Comparison of ENCODE assay signal across 8 cellular contexts in the genomic region with DNA sequence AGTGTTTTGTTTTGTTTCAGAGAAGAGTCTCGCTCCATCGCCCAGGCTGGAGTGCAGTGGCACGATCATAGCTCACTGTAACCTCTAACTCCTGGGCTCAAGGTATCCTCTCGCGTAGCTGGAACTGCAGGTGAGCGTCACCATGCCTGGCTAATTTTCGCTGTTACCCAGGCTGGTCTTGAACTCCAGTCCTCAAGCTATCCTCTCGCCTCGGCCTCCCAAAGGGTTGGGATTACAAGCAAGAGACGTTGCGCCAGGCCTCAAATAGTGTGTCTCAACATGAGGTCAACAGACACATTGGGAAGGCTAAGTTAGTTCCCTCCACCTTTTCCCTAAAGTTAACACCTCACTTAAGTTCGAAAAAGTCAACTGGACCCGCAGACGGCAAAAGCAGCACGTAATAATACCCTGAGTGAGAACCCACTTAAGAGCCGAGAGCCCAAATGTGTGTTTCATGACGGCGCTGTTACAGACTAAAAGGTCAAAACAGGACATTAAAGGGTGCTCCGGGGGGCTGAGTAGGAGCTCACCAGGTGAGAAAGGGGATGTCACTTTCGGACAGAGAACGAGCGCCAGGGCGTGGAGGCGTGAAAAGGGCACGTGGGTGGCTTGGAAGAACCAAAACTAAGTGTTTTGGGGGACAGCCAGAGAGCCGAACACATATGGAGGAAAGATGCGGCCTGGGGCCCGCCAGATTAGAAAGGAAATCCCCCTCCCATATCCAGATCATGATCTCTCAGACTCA. TPM values are rescaled to one million over a fixed set of nuclear protein-coding genes. Genes with fewer than 3 reads are reported as not detected.
DNase-seq lines count a peak whose midpoint lies in the region; ATAC-seq lines count a peak whose summit lies in the region.

No MANE protein-coding gene starts in this region.

- H3K27ac ChIP-seq in HUES6 (ENCODE audit: low read depth, low read length): peak overlapping the region; percentile 98; the same call in 1 of the 2 replicates
- H3K27ac ChIP-seq in right cardiac atrium (ENCODE audit: low read length): peak overlapping the region; percentile 83
- peak overlapping the region; percentile 94 for H3K27ac ChIP-seq in skeletal muscle tissue (ENCODE audit: low read depth, low read length)

- H3K4me1 ChIP-seq in HUES6 (ENCODE audit: control insufficient read depth, insufficient read depth, low read length) (peaks cover 24% of the 10 kb centered on the region), right cardiac atrium (ENCODE audit: control insufficient read depth, insufficient read depth, low read length) (peaks cover 9% of the 10 kb centered on the region), skeletal muscle tissue (ENCODE audit: control insufficient read depth in 3 of 3, insufficient read depth in 3 of 3, low read length in 3 of 3) (peaks cover 39 to 58% (median 42%) of the 10 kb centered on the region in 3 donors)

- H3K27me3 ChIP-seq in HUES6 (ENCODE audit: control insufficient read depth, insufficient read depth, low read length) (no peaks in the 10 kb centered on the region), right cardiac atrium (ENCODE audit: control insufficient read depth, insufficient read depth) (no peaks in the 10 kb centered on the region), skeletal muscle tissue (ENCODE audit: control insufficient read depth in 3 of 3, insufficient read depth in 3 of 3, low read length in 3 of 3) (no peaks in the 10 kb centered on the region)

- no peaks in the 10 kb centered on the region for H3K9me3 Mint-ChIP-seq in activated T-helper 17 cell treated with anti-CD3 and anti-CD28 coated beads, Interleukin-2, amount 50 U/mL, for 72 hours

- 28% methylated on average over 28 of the region's 28 CpGs for whole genome bisulfite sequencing in right cardiac atrium

- H3K4me3 ChIP-seq in HUES6 (ENCODE audit: low read depth, low read length) (peak overlapping the region; percentile 88), right cardiac atrium (ENCODE audit: low read length) (peak overlapping the region; percentile 82), skeletal muscle tissue (ENCODE audit: low read length in 3 of 3) (peak overlapping the region; percentile 96 to 99 (median 98))

- no peaks in the 10 kb centered on the region for H3K9me3 ChIP-seq in HUES6 (ENCODE audit: control insufficient read depth, insufficient read depth, low read depth, low read length)
- H3K9me3 ChIP-seq in right cardiac atrium (ENCODE audit: control insufficient read depth, low read length): no peaks in the 10 kb centered on the region
- H3K9me3 ChIP-seq in skeletal muscle tissue (ENCODE audit: control insufficient read depth in 3 of 3, low read length in 3 of 3): no peaks in the 10 kb centered on the region

- peak overlapping the region; percentile 92 for H3K4me3 Mint-ChIP-seq in activated T-helper 17 cell treated with anti-CD3 and anti-CD28 coated beads, Interleukin-2, amount 50 U/mL, for 72 hours

- intact Hi-C loops in right cardiac atrium (cut with DNase I): no loop called here

- H3K27me3 Mint-ChIP-seq in activated T-helper 17 cell treated with anti-CD3 and anti-CD28 coated beads, Interleukin-2, amount 50 U/mL, for 72 hours: no peaks in the 10 kb centered on the region

- H3K36me3 ChIP-seq in HUES6 (ENCODE audit: control insufficient read depth, insufficient read depth, low read length) (peaks cover 26% of the 10 kb centered on the region), skeletal muscle tissue (ENCODE audit: control insufficient read depth in 3 of 3, insufficient read depth in 3 of 3, low read length in 3 of 3) (peaks cover 0 to 15% (median 4%) of the 10 kb centered on the region in 3 donors)

- peak; percentile 42 for ATAC-seq in GM21515 (IDR thresholded peaks at IDR 0.05; ENCODE audit: unreplicated experiment)
- peak; percentile 52 for ATAC-seq in activated T-helper 17 cell treated with anti-CD3 and anti-CD28 coated beads, Interleukin-2, amount 50 U/mL, for 72 hours (replicated peaks)
- peak in 1 of 2 donors; percentile 52 for ATAC-seq in right cardiac atrium

- H3K36me3 Mint-ChIP-seq in activated T-helper 17 cell treated with anti-CD3 and anti-CD28 coated beads, Interleukin-2, amount 50 U/mL, for 72 hours (ENCODE audit: low read depth): peaks cover 57% of the 10 kb centered on the region

- H3K9ac ChIP-seq in HUES6 (ENCODE audit: low read length) (peak overlapping the region; percentile 99), skeletal muscle tissue (ENCODE audit: low read depth in 1 of 3, low read length in 3 of 3) (peak overlapping the region; percentile 99)

- peaks cover 43% of the 10 kb centered on the region for H3K4me1 Mint-ChIP-seq in activated T-helper 17 cell treated with anti-CD3 and anti-CD28 coated beads, Interleukin-2, amount 50 U/mL, for 72 hours

- DNase-seq in DMS53 (lab: John Stamatoyannopoulos, UW) (peak; percentile 83), DMS53 treated with DMSO at 0.1 percent for 48 hours (lab: John Stamatoyannopoulos, UW; ENCODE audit: unreplicated experiment) (no peak), right cardiac atrium (peak in 2 of 3 donors; percentile 34 to 45), NCI-H2107 (lab: John Stamatoyannopoulos, UW) (no peak)

- peak overlapping the region; percentile 95 for H3K27ac Mint-ChIP-seq in activated T-helper 17 cell treated with anti-CD3 and anti-CD28 coated beads, Interleukin-2, amount 50 U/mL, for 72 hours

RNA-seq across cellular contexts. Expression of gene TTI1, which starts 0.5 kb away (rescaled TPM):
- 10 to 100 TPM; 33.0 to 40.5 TPM for total RNA-seq in activated T-helper 17 cell treated with anti-CD3 and anti-CD28 coated beads, Interleukin-2, amount 50 U/mL, for 72 hours
- total RNA-seq in right cardiac atrium (10 to 100 TPM; 13.1 to 15.4 (median 14.0) TPM), skeletal muscle tissue (22.4 TPM)
- polyA plus RNA-seq in right cardiac atrium: 11.4 TPM

RNA-seq across cellular contexts. Expression of gene RPRD1B, which starts 0.8 kb away (rescaled TPM):
- 10 to 100 TPM; 37.9 to 46.0 TPM for total RNA-seq in activated T-helper 17 cell treated with anti-CD3 and anti-CD28 coated beads, Interleukin-2, amount 50 U/mL, for 72 hours
- total RNA-seq in right cardiac atrium: 10 to 100 TPM; 66.9 to 88.5 (median 69.1) TPM
- 18.5 TPM for polyA plus RNA-seq in right cardiac atrium
- total RNA-seq in skeletal muscle tissue: 35.5 TPM

Comparison
In these comparisons a context has a peak if more than half of its experiments do, and no peak if none do; other contexts are left out.
1. DNase-seq: peak in DMS53 (single experiment) and right cardiac atrium (2 of 3); none in DMS53 treated with DMSO at 0.1 percent for 48 hours (single experiment) and NCI-H2107 (single experiment).
2. Peak in every context shown above with its lines, with median percentiles within 50 percentile points of each other: H3K27ac ChIP-seq and H3K4me3 ChIP-seq.